Comparison of ENCODE assay signal across 25 cellular contexts in genomic region chr9:122086873-122087272, GRCh38. TPM values are rescaled to one million over a fixed set of nuclear protein-coding genes. Genes with fewer than 3 reads are reported as not detected.
DNase-seq lines count a peak whose midpoint lies in the region; ATAC-seq and TF ChIP-seq lines count a peak whose summit lies in the region.
"Had no signal": no experiment of that assay in that cellular context is flagged by ENCODE, and none has a peak within 500 bp of the region (broad histone marks: within the 10 kb centered on the region; RNA-seq: fewer than 3 reads in every experiment).

No MANE protein-coding gene starts in this region.

- TF ChIP-seq POLR2A in esophagus muscularis mucosa (IDR thresholded peaks at IDR 0.05; ENCODE audit: low read depth) (no peak), sigmoid colon (IDR thresholded peaks at IDR 0.05) (no peak)

- TF ChIP-seq CTCF in ascending aorta (IDR thresholded peaks at IDR 0.05), result no peak
- no peak for TF ChIP-seq CTCF in esophagus muscularis mucosa (IDR thresholded peaks at IDR 0.05)
- no peak for TF ChIP-seq CTCF in sigmoid colon (IDR thresholded peaks at IDR 0.05)
- no peak for TF ChIP-seq CTCF in thoracic aorta (IDR thresholded peaks at IDR 0.05)

- H3K27ac ChIP-seq in ascending aorta, result peak overlapping the region; percentile 73 to 92
- peak overlapping the region in 3 of 4 donors; percentile 42 to 66 (median 55) for H3K27ac ChIP-seq in esophagus muscularis mucosa (replicated peaks in 1 of 4)
- H3K27ac ChIP-seq in sigmoid colon, result peak overlapping the region; percentile 54 to 92 (median 91)
- H3K27ac ChIP-seq in thoracic aorta, result peak overlapping the region; percentile 87
- H3K27ac ChIP-seq: HL-60 had no signal

- DNase-seq in ascending aorta (ENCODE audit: low spot score in 2 of 2) (no peak), esophagus muscularis mucosa (ENCODE audit: extremely low spot score) (no peak), sigmoid colon (no peak), thoracic aorta (ENCODE audit: low spot score) (no peak), middle frontal gyrus (ENCODE audit: extremely low spot score, low spot score) (no peak), NCI-H1930 (lab: John Stamatoyannopoulos, UW) (no peak)
- DNase-seq: 8988T; AML-193; CD8-positive, alpha-beta T cell; DND-41; H9; HFFc6; MG63; NCI-H1417 treated with DMSO at 0.1 percent for 48 hours; NCI-H187 treated with DMSO at 0.1 percent for 48 hours; NCI-H345; NCI-H524; NCI-H774; NK-92 treated with Interleukin-12 subunit alpha and Interleukin-12 subunit beta, amount 100 ng/mL, for 24 hours; SIG-M5 had no signal

- no peak for TF ChIP-seq EP300 in esophagus muscularis mucosa (IDR thresholded peaks at IDR 0.05)
- no peak for TF ChIP-seq EP300 in sigmoid colon (IDR thresholded peaks at IDR 0.05)

- ATAC-seq in thoracic aorta (ENCODE audit: insufficient number of reproducible peaks, low FRiP score, low read depth) (no peak), HG02981 (IDR thresholded peaks at IDR 0.05; ENCODE audit: unreplicated experiment) (no peak)
- ATAC-seq: CD8-positive, alpha-beta T cell; HepG2; K562; Panc1 had no signal

- H3K4me3 ChIP-seq in ascending aorta (no peak overlapping the region), esophagus muscularis mucosa (no peak overlapping the region), sigmoid colon (no peak overlapping the region), thoracic aorta (no peak overlapping the region)
- H3K4me3 ChIP-seq: K562, MG63 had no signal

- H3K36me3 ChIP-seq in ascending aorta (no peaks in the 10 kb centered on the region), esophagus muscularis mucosa (peaks cover 0 to 7% (median 0%) of the 10 kb centered on the region in 4 donors), sigmoid colon (no peaks in the 10 kb centered on the region), thoracic aorta (no peaks in the 10 kb centered on the region)
- H3K36me3 ChIP-seq: MG63 had no signal

- intact Hi-C loops in ascending aorta (cut with DNase I), result no loop called here
- intact Hi-C loops in esophagus muscularis mucosa (cut with DNase I), result no loop called here
- intact Hi-C loops in sigmoid colon (cut with DNase I), result loop anchor here (5.0 kb wide), 1 partner anchor 805 kb away; no protein-coding TSS in a partner anchor

- H3K9me3 ChIP-seq in ascending aorta (no peaks in the 10 kb centered on the region), esophagus muscularis mucosa (no peaks in the 10 kb centered on the region), sigmoid colon (no peaks in the 10 kb centered on the region), thoracic aorta (no peaks in the 10 kb centered on the region)
- H3K9me3 ChIP-seq: MG63 had no signal

- WGBS in esophagus muscularis mucosa, result 86% methylated on average over 1 of the region's 1 CpG
- WGBS in sigmoid colon, 2 donors, result 98 to 100% methylated on average over 1 of the region's 1 CpG

- H3K27me3 ChIP-seq in ascending aorta (no peaks in the 10 kb centered on the region), esophagus muscularis mucosa (no peaks in the 10 kb centered on the region), sigmoid colon (no peaks in the 10 kb centered on the region), thoracic aorta (replicated peaks; ENCODE audit: insufficient read depth) (no peaks in the 10 kb centered on the region)
- H3K27me3 ChIP-seq: MG63 had no signal

- H3K4me1 ChIP-seq in ascending aorta (peaks cover 13 to 44% of the 10 kb centered on the region in 2 donors), esophagus muscularis mucosa (peaks cover 29 to 98% (median 93%) of the 10 kb centered on the region in 4 donors), sigmoid colon (peaks cover 0 to 99% (median 90%) of the 10 kb centered on the region in 4 donors), thoracic aorta (ENCODE audit: control insufficient read depth in 1 of 2, low read depth in 2 of 2) (peaks cover 24 to 93% of the 10 kb centered on the region in 2 donors)

RNA-seq across cellular contexts. Expression of gene TTLL11, which starts 6.2 kb away (rescaled TPM):
- total RNA-seq in ascending aorta, result 18.5 TPM
- total RNA-seq in esophagus muscularis mucosa, result 10 to 100 TPM; 20.5 to 41.3 (median 27.6) TPM
- total RNA-seq in sigmoid colon, result 10 to 100 TPM; 27.6 to 40.7 (median 30.8) TPM
- polyA plus RNA-seq in sigmoid colon, result 1 to 10 TPM; 4.2 to 7.6 (median 5.6) TPM
- total RNA-seq in thoracic aorta, result 10 to 100 TPM; 25.7 to 31.2 TPM
